ENCODE assay signal across 9 cellular contexts in the genomic region with DNA sequence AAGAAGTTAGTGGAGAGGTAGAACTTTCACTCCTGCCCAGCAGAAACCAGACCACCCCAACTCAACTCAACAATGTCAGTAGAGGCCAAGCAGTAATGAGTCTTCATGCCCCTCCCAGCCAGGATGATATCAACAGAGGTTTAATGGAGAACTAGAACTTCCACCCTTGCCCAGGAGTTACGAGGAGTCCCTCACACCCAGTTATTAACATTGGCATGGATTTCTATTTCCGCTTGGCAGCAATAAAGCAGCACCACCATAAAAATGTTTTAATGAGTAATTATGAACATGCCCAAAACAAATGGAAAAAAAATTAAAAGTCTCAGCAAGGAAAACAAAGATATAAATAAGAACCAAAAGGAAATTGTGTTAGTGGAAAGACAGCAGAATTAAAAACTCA. TPM values are rescaled to one million over a fixed set of nuclear protein-coding genes. Genes with fewer than 3 reads are reported as not detected.
"Had no signal": no experiment of that assay in that cellular context is flagged by ENCODE, and none has a peak within 500 bp of the region (broad histone marks: within the 10 kb centered on the region; RNA-seq: fewer than 3 reads in every experiment).

No MANE protein-coding gene starts in this region.

- H3K36me3 ChIP-seq: HAP-1 had no signal

- H3K9ac ChIP-seq: GM23248, KMS-11 had no signal

- H3K4me3 ChIP-seq: GM23248, HAP-1 had no signal

- H3K4me2 ChIP-seq: KMS-11 had no signal

- H3K4me1 ChIP-seq: HAP-1 had no signal

- ATAC-seq: HCT116 had no signal

- H3K9me3 ChIP-seq: HAP-1 had no signal

- H2AFZ ChIP-seq: GM23248 had no signal

- DNase-seq: GM23248, GOT3, H7, HFFc6, KBM-7 had no signal

- H3K27ac ChIP-seq: GM23248, KMS-11 had no signal

RNA-seq across cellular contexts. Expression of gene ID4, which starts 40.7 kb away (rescaled TPM):
- total RNA-seq: HT-29 had no signal
